ENCODE assay signal across 37 cellular contexts in the genomic region with DNA sequence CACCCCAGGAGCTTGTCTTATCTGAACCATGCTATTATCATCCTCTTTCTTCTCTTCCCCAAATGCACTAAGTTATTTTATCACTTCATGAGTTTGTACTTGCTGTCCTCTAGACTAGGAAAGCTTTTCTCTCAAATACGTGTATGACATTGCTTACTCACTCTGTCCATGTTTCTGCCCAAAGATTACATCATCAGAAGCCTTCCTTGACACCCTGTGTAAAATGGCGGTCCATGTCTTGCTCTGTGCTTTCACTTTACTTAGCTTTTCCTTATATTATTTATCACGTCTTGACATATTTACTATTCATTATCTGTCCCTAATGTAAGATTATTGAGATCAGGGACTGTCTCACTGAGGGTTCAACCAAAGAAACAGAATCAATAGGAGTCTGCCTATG.
"Had no signal": no experiment of that assay in that cellular context is flagged by ENCODE, and none has a peak within 500 bp of the region (broad histone marks: within the 10 kb centered on the region; RNA-seq: fewer than 3 reads in every experiment).

No MANE protein-coding gene starts in this region.

- H3K27ac ChIP-seq: ascending aorta, cardiac muscle cell, VCaP had no signal

- DNase-seq: activated B cell treated with CpG ODN at 0.5 μM for 24 hours; activated CD4-positive, alpha-beta memory T cell treated with anti-CD3 and anti-CD28 coated beads for 36 hours; activated CD4-positive, alpha-beta T cell treated with anti-CD3 and anti-CD28 coated beads for 4 hours; activated CD4-positive, alpha-beta T cell treated with anti-CD3 and anti-CD28 coated beads, Interleukin-2, amount 10 ng/mL, durations not matched to agents 24 days and 14 days; activated CD4-positive, alpha-beta T cell treated with anti-CD3 and anti-CD28 coated beads, Interleukin-2, amount 50 U/mL, for 1 hour; activated CD4-positive, alpha-beta T cell treated with anti-CD3 and anti-CD28 coated beads, Interleukin-2, amount 50 U/mL, for 4 hours; activated CD4-positive, CD25-positive, alpha-beta regulatory T cell treated with anti-CD3 and anti-CD28 coated beads, Interleukin-2, amount 50 U/mL, for 72 hours; activated CD8-positive, alpha-beta memory T cell treated with anti-CD3 and anti-CD28 coated beads, Interleukin-2, amount 50 U/mL, for 4 hours; activated CD8-positive, alpha-beta T cell treated with anti-CD3 and anti-CD28 coated beads for 36 hours; activated effector memory CD4-positive, alpha-beta T cell treated with anti-CD3 and anti-CD28 coated beads, Interleukin-2, amount 50 U/mL, for 16 hours; activated gamma-delta T cell treated with Interleukin-2 at 50 U/mL for 16 hours; activated naive CD4-positive, alpha-beta T cell; activated naive CD4-positive, alpha-beta T cell treated with anti-CD3 and anti-CD28 coated beads, Interleukin-2, amount 10 ng/mL, durations not matched to agents 7 days and 5 days; activated naive CD8-positive, alpha-beta T cell treated with anti-CD3 and anti-CD28 coated beads, Interleukin-2, amount 10 ng/mL, durations not matched to agents 7 days and 5 days; activated naive CD8-positive, alpha-beta T cell treated with anti-CD3 and anti-CD28 coated beads, Interleukin-2, amount 50 U/mL, for 24 hours; activated T-cell treated with anti-CD3 and anti-CD28 coated beads for 4 hours; activated T-cell treated with anti-CD3 and anti-CD28 coated beads, Interleukin-2, amount 50 U/mL, for 1 hour; activated T-cell treated with anti-CD3 and anti-CD28 coated beads, Interleukin-2, amount 50 U/mL, for 4 hours; activated T-cell treated with anti-CD3 and anti-CD28 coated beads, Interleukin-2, amount 50 U/mL, for 72 hours; amygdala; anterior cingulate cortex; caudate nucleus; cerebellar nuclear complex; T-helper 1 cell; T-helper 2 cell; T-helper 9 cell had no signal

- H3K27ac Mint-ChIP-seq: activated B cell treated with CpG ODN at 0.5 μM for 24 hours; activated CD4-positive, alpha-beta memory T cell treated with anti-CD3 and anti-CD28 coated beads for 36 hours; activated CD4-positive, alpha-beta T cell treated with anti-CD3 and anti-CD28 coated beads, Interleukin-2, amount 10 ng/mL, durations not matched to agents 24 days and 14 days; activated CD8-positive, alpha-beta T cell treated with anti-CD3 and anti-CD28 coated beads for 36 hours; activated naive CD4-positive, alpha-beta T cell treated with anti-CD3 and anti-CD28 coated beads, Interleukin-2, amount 10 ng/mL, durations not matched to agents 7 days and 5 days; activated naive CD4-positive, alpha-beta T cell treated with anti-CD3 and anti-CD28 coated beads, Interleukin-2, amount 50 U/mL, for 24 hours; activated naive CD8-positive, alpha-beta T cell; activated naive CD8-positive, alpha-beta T cell treated with anti-CD3 and anti-CD28 coated beads, Interleukin-2, amount 10 ng/mL, durations not matched to agents 7 days and 5 days; activated naive CD8-positive, alpha-beta T cell treated with anti-CD3 and anti-CD28 coated beads, Interleukin-2, amount 50 U/mL, for 24 hours; activated T-cell treated with anti-CD3 and anti-CD28 coated beads, Interleukin-2, amount 50 U/mL, for 72 hours; activated T-helper 1 cell treated with anti-CD3 and anti-CD28 coated beads, Interleukin-12 subunit alpha, Interleukin-12 subunit beta, Interleukin-2, Interleukin-4 antibody, amounts not matched to agents 30 ng/mL and 10 ng/mL and 1 ng/mL, durations not matched to agents 14 hours and 24 hours and 36 hours; activated T-helper 17 cell treated with anti-CD3 and anti-CD28 coated beads, Interleukin-2, amount 50 U/mL, for 72 hours; brain; T-helper 1 cell treated with Interleukin-12 subunit alpha and Interleukin-12 subunit beta and Interleukin-4 antibody, amounts not matched to agents 30 μg/mL and 1 μg/mL, for 36 hours; T-helper 2 cell treated with Interferon-gamma antibody and Interleukin-4, amounts not matched to agents 5 μg/mL and 100 μg/mL, for 36 hours had no signal

- H3K4me3 ChIP-seq: ascending aorta, cardiac muscle cell had no signal

- H3K36me3 Mint-ChIP-seq: activated CD4-positive, alpha-beta memory T cell treated with anti-CD3 and anti-CD28 coated beads for 36 hours; activated naive CD4-positive, alpha-beta T cell treated with anti-CD3 and anti-CD28 coated beads, Interleukin-2, amount 10 ng/mL, durations not matched to agents 7 days and 5 days; activated naive CD8-positive, alpha-beta T cell; activated naive CD8-positive, alpha-beta T cell treated with anti-CD3 and anti-CD28 coated beads, Interleukin-2, amount 10 ng/mL, durations not matched to agents 7 days and 5 days had no signal

- H3K27me3 Mint-ChIP-seq: activated B cell treated with CpG ODN at 0.5 μM for 24 hours; activated CD4-positive, alpha-beta T cell treated with anti-CD3 and anti-CD28 coated beads, Interleukin-2, amount 10 ng/mL, durations not matched to agents 24 days and 14 days; activated CD8-positive, alpha-beta T cell treated with anti-CD3 and anti-CD28 coated beads for 36 hours; activated naive CD4-positive, alpha-beta T cell treated with anti-CD3 and anti-CD28 coated beads, Interleukin-2, amount 10 ng/mL, durations not matched to agents 7 days and 5 days; activated naive CD4-positive, alpha-beta T cell treated with anti-CD3 and anti-CD28 coated beads, Interleukin-2, amount 50 U/mL, for 24 hours; brain; central memory CD8-positive, alpha-beta T cell had no signal

- H3K4me1 Mint-ChIP-seq: activated CD4-positive, alpha-beta T cell treated with anti-CD3 and anti-CD28 coated beads, Interleukin-2, amount 10 ng/mL, durations not matched to agents 24 days and 14 days; activated naive CD4-positive, alpha-beta T cell treated with anti-CD3 and anti-CD28 coated beads, Interleukin-2, amount 10 ng/mL, durations not matched to agents 7 days and 5 days; activated naive CD4-positive, alpha-beta T cell treated with anti-CD3 and anti-CD28 coated beads, Interleukin-2, amount 50 U/mL, for 24 hours; activated naive CD8-positive, alpha-beta T cell treated with anti-CD3 and anti-CD28 coated beads, Interleukin-2, amount 10 ng/mL, durations not matched to agents 7 days and 5 days; activated naive CD8-positive, alpha-beta T cell treated with anti-CD3 and anti-CD28 coated beads, Interleukin-2, amount 50 U/mL, for 24 hours; activated T-helper 17 cell treated with anti-CD3 and anti-CD28 coated beads, Interleukin-2, amount 50 U/mL, for 72 hours; central memory CD8-positive, alpha-beta T cell had no signal

- ATAC-seq: activated CD8-positive, alpha-beta T cell treated with anti-CD3 and anti-CD28 coated beads for 36 hours; activated naive CD8-positive, alpha-beta T cell treated with anti-CD3 and anti-CD28 coated beads, Interleukin-2, amount 50 U/mL, for 24 hours; activated T-cell treated with anti-CD3 and anti-CD28 coated beads, Interleukin-2, amount 50 U/mL, for 4 hours; activated T-cell treated with anti-CD3 and anti-CD28 coated beads, Interleukin-2, amount 50 U/mL, for 72 hours; activated T-helper 17 cell treated with anti-CD3 and anti-CD28 coated beads, Interleukin-2, amount 50 U/mL, for 72 hours had no signal

- H3K27me3 ChIP-seq: ascending aorta, cardiac muscle cell had no signal

- H3K36me3 ChIP-seq: ascending aorta, cardiac muscle cell had no signal

- H3K4me3 Mint-ChIP-seq: activated B cell treated with CpG ODN at 0.5 μM for 24 hours; activated CD4-positive, alpha-beta memory T cell treated with anti-CD3 and anti-CD28 coated beads for 36 hours; activated CD4-positive, alpha-beta T cell treated with anti-CD3 and anti-CD28 coated beads, Interleukin-2, amount 10 ng/mL, durations not matched to agents 24 days and 14 days; activated CD8-positive, alpha-beta T cell treated with anti-CD3 and anti-CD28 coated beads for 36 hours; activated naive CD4-positive, alpha-beta T cell treated with anti-CD3 and anti-CD28 coated beads, Interleukin-2, amount 10 ng/mL, durations not matched to agents 7 days and 5 days; activated naive CD4-positive, alpha-beta T cell treated with anti-CD3 and anti-CD28 coated beads, Interleukin-2, amount 50 U/mL, for 24 hours; activated naive CD8-positive, alpha-beta T cell; activated naive CD8-positive, alpha-beta T cell treated with anti-CD3 and anti-CD28 coated beads, Interleukin-2, amount 10 ng/mL, durations not matched to agents 7 days and 5 days; activated naive CD8-positive, alpha-beta T cell treated with anti-CD3 and anti-CD28 coated beads, Interleukin-2, amount 50 U/mL, for 24 hours; activated T-cell treated with anti-CD3 and anti-CD28 coated beads, Interleukin-2, amount 50 U/mL, for 4 hours; activated T-cell treated with anti-CD3 and anti-CD28 coated beads, Interleukin-2, amount 50 U/mL, for 72 hours; activated T-helper 1 cell treated with anti-CD3 and anti-CD28 coated beads, Interleukin-12 subunit alpha, Interleukin-12 subunit beta, Interleukin-2, Interleukin-4 antibody, amounts not matched to agents 30 ng/mL and 10 ng/mL and 1 ng/mL, durations not matched to agents 14 hours and 24 hours and 36 hours; activated T-helper 17 cell treated with anti-CD3 and anti-CD28 coated beads, Interleukin-2, amount 50 U/mL, for 72 hours; brain; central memory CD8-positive, alpha-beta T cell; T-helper 1 cell treated with Interleukin-12 subunit alpha and Interleukin-12 subunit beta and Interleukin-4 antibody, amounts not matched to agents 30 μg/mL and 1 μg/mL, for 36 hours; T-helper 2 cell treated with Interferon-gamma antibody and Interleukin-4, amounts not matched to agents 5 μg/mL and 100 μg/mL, for 36 hours had no signal
